8 cellular contexts compared by ENCODE assay signal in the genomic region with DNA sequence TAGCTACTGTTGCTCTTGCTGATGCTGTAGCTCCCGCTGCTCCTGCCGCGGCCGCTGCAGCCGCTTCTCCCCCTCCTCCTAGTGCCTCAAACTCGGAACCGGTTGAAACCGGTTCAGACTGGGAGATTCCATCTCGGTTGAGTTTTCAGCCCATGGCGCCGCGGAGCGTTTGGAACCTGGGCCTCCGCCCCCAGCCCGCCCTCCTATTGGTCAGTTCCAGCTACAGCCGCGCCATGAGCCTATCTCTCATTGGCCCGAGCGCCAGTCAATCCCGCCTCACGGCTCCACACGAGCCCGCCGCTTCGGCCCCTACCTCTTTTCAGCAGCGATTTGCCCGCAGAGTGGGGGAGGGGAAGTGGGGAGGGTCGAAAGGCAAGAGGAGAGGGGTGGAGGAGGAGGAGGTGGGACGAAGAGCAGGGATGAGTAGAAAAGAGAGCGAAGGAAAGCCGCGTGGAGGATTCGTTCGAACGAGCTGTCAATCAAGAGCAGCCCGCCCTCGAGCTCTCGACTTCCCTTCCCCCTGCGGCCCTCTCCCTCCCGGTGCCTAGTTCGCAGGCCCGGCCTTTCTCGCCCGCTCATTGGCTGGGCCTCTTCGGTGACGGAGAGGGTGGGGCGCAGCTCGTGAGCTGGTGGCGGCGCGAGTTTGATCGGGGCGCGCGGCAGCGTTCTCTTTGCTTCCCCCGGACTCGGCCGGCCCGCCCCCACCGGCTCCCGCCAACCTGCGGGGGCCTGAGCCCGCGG. TPM values are rescaled to one million over a fixed set of nuclear protein-coding genes. Genes with fewer than 3 reads are reported as not detected.
A peak's percentile ranks its signal among the peaks of the same experiment; 100 is the strongest.
DNase-seq lines count a peak whose midpoint lies in the region; ATAC-seq and TF ChIP-seq lines count a peak whose summit lies in the region.

A gene with protein sequence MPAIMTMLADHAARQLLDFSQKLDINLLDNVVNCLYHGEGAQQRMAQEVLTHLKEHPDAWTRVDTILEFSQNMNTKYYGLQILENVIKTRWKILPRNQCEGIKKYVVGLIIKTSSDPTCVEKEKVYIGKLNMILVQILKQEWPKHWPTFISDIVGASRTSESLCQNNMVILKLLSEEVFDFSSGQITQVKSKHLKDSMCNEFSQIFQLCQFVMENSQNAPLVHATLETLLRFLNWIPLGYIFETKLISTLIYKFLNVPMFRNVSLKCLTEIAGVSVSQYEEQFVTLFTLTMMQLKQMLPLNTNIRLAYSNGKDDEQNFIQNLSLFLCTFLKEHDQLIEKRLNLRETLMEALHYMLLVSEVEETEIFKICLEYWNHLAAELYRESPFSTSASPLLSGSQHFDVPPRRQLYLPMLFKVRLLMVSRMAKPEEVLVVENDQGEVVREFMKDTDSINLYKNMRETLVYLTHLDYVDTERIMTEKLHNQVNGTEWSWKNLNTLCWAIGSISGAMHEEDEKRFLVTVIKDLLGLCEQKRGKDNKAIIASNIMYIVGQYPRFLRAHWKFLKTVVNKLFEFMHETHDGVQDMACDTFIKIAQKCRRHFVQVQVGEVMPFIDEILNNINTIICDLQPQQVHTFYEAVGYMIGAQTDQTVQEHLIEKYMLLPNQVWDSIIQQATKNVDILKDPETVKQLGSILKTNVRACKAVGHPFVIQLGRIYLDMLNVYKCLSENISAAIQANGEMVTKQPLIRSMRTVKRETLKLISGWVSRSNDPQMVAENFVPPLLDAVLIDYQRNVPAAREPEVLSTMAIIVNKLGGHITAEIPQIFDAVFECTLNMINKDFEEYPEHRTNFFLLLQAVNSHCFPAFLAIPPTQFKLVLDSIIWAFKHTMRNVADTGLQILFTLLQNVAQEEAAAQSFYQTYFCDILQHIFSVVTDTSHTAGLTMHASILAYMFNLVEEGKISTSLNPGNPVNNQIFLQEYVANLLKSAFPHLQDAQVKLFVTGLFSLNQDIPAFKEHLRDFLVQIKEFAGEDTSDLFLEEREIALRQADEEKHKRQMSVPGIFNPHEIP (N-terminal part only) (minus strand): TSS at position 178 of the 741 bp plus-strand sequence. CDS start 4,459 bp downstream, outside the sequence.

- intact Hi-C loops in CD8-positive, alpha-beta T cell (cut with DNase I, micrococcal nuclease), result loop anchor here (1.0 to 10.0 kb wide), 17 partner anchors 46 to 714 kb away; a partner anchor contains a TSS

- DNase-seq in CD8-positive, alpha-beta T cell, result peak; percentile 94 to 99 (median 98)
- DNase-seq in HS-27A (ENCODE audit: low read depth), result peak; percentile 95
- DNase-seq in NK-92 (lab: John Stamatoyannopoulos, UW; ENCODE audit: unreplicated experiment), result peak; percentile 97
- DNase-seq in activated CD8-positive, alpha-beta memory T cell treated with anti-CD3 and anti-CD28 coated beads for 1 hour (ENCODE audit: extremely low read depth in 1 of 2, low read depth in 1 of 2), result peak; percentile 96 to 98
- DNase-seq in effector CD4-positive, alpha-beta T cell, result peak; percentile 99
- DNase-seq in lung (ENCODE audit: low spot score), result peak; percentile 100
- DNase-seq in stimulated activated CD4-positive, alpha-beta T cell treated with anti-CD3 and anti-CD28 coated beads, TNF-alpha, amount 100 ng/mL, for 4 hours (ENCODE audit: low read depth in 3 of 3), result peak; percentile 95 to 99 (median 97)

- WGBS in lung, 2 donors, result 0 to 1% methylated on average over 63 to 65 of the region's 65 CpGs

- no peaks in the 10 kb centered on the region for H3K9me3 ChIP-seq in CD8-positive, alpha-beta T cell (ENCODE audit: low read length)
- no peaks in the 10 kb centered on the region for H3K9me3 ChIP-seq in lung (ENCODE audit: control insufficient read depth in 2 of 2, insufficient read depth in 1 of 2, low read length in 1 of 2)

- ATAC-seq in CD8-positive, alpha-beta T cell, result peak; percentile 74
- ATAC-seq in GM19467 (IDR thresholded peaks at IDR 0.05; ENCODE audit: unreplicated experiment) (peak; percentile 81), lung (ENCODE audit: insufficient read depth, low FRiP score) (peak; percentile 96)

- H3K4me3 Mint-ChIP-seq in CD8-positive, alpha-beta T cell, result peak within 1 kb of the TSS; percentile 92

- H3K4me1 Mint-ChIP-seq in CD8-positive, alpha-beta T cell (ENCODE audit: low read depth), result peaks cover 38% of the 10 kb centered on the region

- peak within 1 kb of the TSS; percentile 99 for H3K27ac Mint-ChIP-seq in CD8-positive, alpha-beta T cell

- no peaks in the 10 kb centered on the region for H3K9me3 Mint-ChIP-seq in CD8-positive, alpha-beta T cell

- H3K27ac ChIP-seq in CD8-positive, alpha-beta T cell (ENCODE audit: low read depth, low read length), result peak within 1 kb of the TSS; percentile 100
- H3K27ac ChIP-seq in lung (ENCODE audit: low read depth in 1 of 2, low read length in 1 of 2), result peak within 1 kb of the TSS; percentile 92 to 95

- H3K36me3 ChIP-seq in CD8-positive, alpha-beta T cell (ENCODE audit: insufficient read depth, low read length), result no peaks in the 10 kb centered on the region
- H3K36me3 ChIP-seq in lung (ENCODE audit: control insufficient read depth in 2 of 2, insufficient read depth in 2 of 2, low read length in 2 of 2), result no peaks in the 10 kb centered on the region

- TF ChIP-seq CTCF in CD8-positive, alpha-beta T cell (IDR thresholded peaks at IDR 0.05), result no peak
- TF ChIP-seq CTCF in lung (IDR thresholded peaks at IDR 0.05; ENCODE audit: control extremely low read depth, extremely low read depth), result no peak

- peak within 1 kb of the TSS; percentile 92 for H3K4me3 ChIP-seq in CD8-positive, alpha-beta T cell (ENCODE audit: low read depth, low read length)
- peak within 1 kb of the TSS; percentile 82 for H3K4me3 ChIP-seq in lung

- POLR2A ChIA-PET in CD8-positive, alpha-beta T cell (lab: Charles Lee), result interaction anchor here (0.6 to 2.8 kb wide), 26 partner anchors 9 to 1161 kb away, joined by 3 to 17 read pairs (median 4); a partner anchor contains a TSS

- peaks cover 14% of the 10 kb centered on the region for H3K36me3 Mint-ChIP-seq in CD8-positive, alpha-beta T cell

- H3K27me3 ChIP-seq in CD8-positive, alpha-beta T cell (ENCODE audit: insufficient read depth, low read length), result no peaks in the 10 kb centered on the region
- no peaks in the 10 kb centered on the region for H3K27me3 ChIP-seq in lung (ENCODE audit: control insufficient read depth, insufficient read depth)

- CTCF ChIA-PET in CD8-positive, alpha-beta T cell (lab: Charles Lee), result interaction anchor here (1.6 to 2.6 kb wide), 2 partner anchors 68 to 112 kb away, joined by 4 to 9 read pairs; no protein-coding TSS in a partner anchor

- H3K27me3 Mint-ChIP-seq in CD8-positive, alpha-beta T cell (ENCODE audit: low read depth), result no peaks in the 10 kb centered on the region

- peaks cover 23% of the 10 kb centered on the region for H3K4me1 ChIP-seq in CD8-positive, alpha-beta T cell (ENCODE audit: insufficient read depth, low read length)
- peaks cover 3 to 8% of the 10 kb centered on the region in 2 donors for H3K4me1 ChIP-seq in lung (ENCODE audit: control insufficient read depth in 2 of 2, insufficient read depth in 2 of 2, low read length in 2 of 2)

RNA-seq across cellular contexts. Expression of the gene that starts here (rescaled TPM):
- 10 to 100 TPM; 96.6 TPM for total RNA-seq in CD8-positive, alpha-beta T cell
- 100 to 1,000 TPM; 112 to 568 TPM for total RNA-seq in lung
- 10 to 100 TPM; 57.9 to 59.6 TPM for polyA plus RNA-seq in lung

Comparison
In these comparisons a context has a peak if more than half of its experiments do, and no peak if none do; other contexts are left out.
1. Peak in every context shown above with its lines: DNase-seq, ATAC-seq, H3K4me3 ChIP-seq and H3K27ac ChIP-seq.